16 cellular contexts compared by ENCODE assay signal in genomic region chr11:19828382-19829108, GRCh38.
DNase-seq lines count a peak whose midpoint lies in the region; ATAC-seq and TF ChIP-seq lines count a peak whose summit lies in the region.
"Had no signal": no experiment of that assay in that cellular context is flagged by ENCODE, and none has a peak within 500 bp of the region (broad histone marks: within the 10 kb centered on the region; RNA-seq: fewer than 3 reads in every experiment).

No MANE protein-coding gene starts in this region.

- no peak overlapping the region for H4K5ac ChIP-seq in H9 (ENCODE audit: insufficient read length, low read depth, low read length)

- H3K9me3 ChIP-seq in Caco-2 (no peaks in the 10 kb centered on the region), H9 (ENCODE audit: control insufficient read depth, low read depth, low read length) (no peaks in the 10 kb centered on the region)
- H3K9me3 ChIP-seq: adrenal gland, prostate gland had no signal

- H3K4me3 Mint-ChIP-seq in Caco-2 (ENCODE audit: unreplicated experiment) (no peak overlapping the region), H9 (no peak overlapping the region)

- H2AFZ ChIP-seq in H9 (ENCODE audit: low read length): no peak overlapping the region

- intact Hi-C loops in Caco-2 (cut with micrococcal nuclease; ENCODE audit: unreplicated experiment): no loop called here

- H3K4me1 Mint-ChIP-seq in Caco-2 (ENCODE audit: low read depth, unreplicated experiment) (peaks cover 17% of the 10 kb centered on the region), H9 (peaks cover 62 to 67% of the 10 kb centered on the region in 2 experiments)
- H3K4me1 Mint-ChIP-seq: IgD-negative memory B cell had no signal

- H2BK20ac ChIP-seq in H9 (ENCODE audit: low read depth, low read length, poor library complexity, severe bottlenecking): no peak overlapping the region

- POLR2A ChIA-PET in Caco-2 (lab: Charles Lee): no interaction called here

- no peak overlapping the region for H2BK5ac ChIP-seq in H9 (ENCODE audit: insufficient read length, low read length)

- CTCF ChIA-PET in Caco-2 (lab: Charles Lee): no interaction called here

- no peak for TF ChIP-seq CTCF in Caco-2 (IDR thresholded peaks at IDR 0.05; ENCODE audit: insufficient read depth in 1 of 2, low read depth in 1 of 2, low read length in 1 of 2, severe bottlenecking in 1 of 2, unreplicated experiment in 1 of 2)
- no peak for TF ChIP-seq CTCF in H9 (conservative IDR thresholded peaks at IDR 0.05)

- H2BK12ac ChIP-seq in H9 (ENCODE audit: insufficient read length, low read depth, low read length): no peak overlapping the region

- ATAC-seq in activated naive CD4-positive, alpha-beta T cell treated with anti-CD3 and anti-CD28 coated beads, Interleukin-2, amount 50 U/mL, for 72 hours: no peak
- no peak for ATAC-seq in HG03460 (IDR thresholded peaks at IDR 0.05; ENCODE audit: unreplicated experiment)

- H3K9me3 Mint-ChIP-seq in Caco-2 (ENCODE audit: unreplicated experiment): no peaks in the 10 kb centered on the region
- peaks cover 0 to 2% of the 10 kb centered on the region in 2 experiments; a peak in 2 of 5 replicates for H3K9me3 Mint-ChIP-seq in H9
- peaks cover 0 to 3% of the 10 kb centered on the region in 2 donors for H3K9me3 Mint-ChIP-seq in activated naive CD4-positive, alpha-beta T cell treated with anti-CD3 and anti-CD28 coated beads, Interleukin-2, amount 50 U/mL, for 72 hours

- DNase-seq in Caco-2: no peak
- DNase-seq in H9: no peak
- no peak for DNase-seq in activated naive CD4-positive, alpha-beta T cell treated with anti-CD3 and anti-CD28 coated beads, Interleukin-2, amount 50 U/mL, for 72 hours (ENCODE audit: low spot score in 2 of 2)
- peak; percentile 73 for DNase-seq in left kidney (ENCODE audit: low read depth, low spot score)
- no peak for DNase-seq in stimulated activated CD4-positive, alpha-beta T cell treated with anti-CD3 and anti-CD28 coated beads, Interleukin-2, amount 100 ng/mL, for 48 hours
- DNase-seq in HuH-7.5 (ENCODE audit: low spot score): no peak
- DNase-seq in NOMO-1 treated with dmso at 0.1 percent for 144 hours (lab: John Stamatoyannopoulos, UW; ENCODE audit: unreplicated experiment): no peak
- DNase-seq: DMS79, head of caudate nucleus, left cardiac atrium, NCI-H1105 treated with DMSO at 0.1 percent for 48 hours, OCI-M1 had no signal

- no peak overlapping the region for H3K27ac ChIP-seq in H9 (ENCODE audit: insufficient read length, low read depth, low read length)
- H3K27ac ChIP-seq: adrenal gland, prostate gland had no signal

- H3T11ph ChIP-seq in H9 (ENCODE audit: low read length): no peak overlapping the region

- H4K8ac ChIP-seq in H9 (replicated peaks; ENCODE audit: insufficient read length, low read depth, low read length): no peak overlapping the region

- BruUV-seq in Caco-2 (replicated peaks; lab: Mats Ljungman, UMichigan): no TSS peak

- no peaks in the 10 kb centered on the region for H3K27me3 ChIP-seq in Caco-2 (replicated peaks; ENCODE audit: control insufficient read depth, insufficient read depth, low read length)
- H3K27me3 ChIP-seq in H9 (ENCODE audit: insufficient read depth, low read length): no peaks in the 10 kb centered on the region
- H3K27me3 ChIP-seq: adrenal gland had no signal

- no peaks in the 10 kb centered on the region for H3K27me3 Mint-ChIP-seq in Caco-2 (ENCODE audit: insufficient read depth, unreplicated experiment)
- H3K27me3 Mint-ChIP-seq in H9 (ENCODE audit: low read depth): no peaks in the 10 kb centered on the region; the same call in 1 of the 2 replicates
- H3K27me3 Mint-ChIP-seq: IgD-negative memory B cell had no signal

- H2BK15ac ChIP-seq in H9 (ENCODE audit: low read depth, low read length): no peak overlapping the region

- no peaks in the 10 kb centered on the region for H3K36me3 ChIP-seq in Caco-2 (ENCODE audit: control insufficient read depth, insufficient read depth, low read length)
- H3K36me3 ChIP-seq: adrenal gland, prostate gland had no signal

- H3K36me3 Mint-ChIP-seq in Caco-2 (ENCODE audit: insufficient read depth, unreplicated experiment): no peaks in the 10 kb centered on the region
- H3K36me3 Mint-ChIP-seq in H9 (ENCODE audit: insufficient read depth in 1 of 3, low read depth in 3 of 3): peaks cover 14 to 25% (median 18%) of the 10 kb centered on the region in 3 experiments; a peak in 6 of 7 replicates
- H3K36me3 Mint-ChIP-seq in activated naive CD4-positive, alpha-beta T cell treated with anti-CD3 and anti-CD28 coated beads, Interleukin-2, amount 50 U/mL, for 72 hours: no peaks in the 10 kb centered on the region

- no peak overlapping the region for H3K23ac ChIP-seq in H9 (ENCODE audit: insufficient read length, low read depth, low read length)

- H3K4ac ChIP-seq in H9 (ENCODE audit: low read depth, low read length): no peak overlapping the region

- WGBS in H9 (ENCODE audit: extremely low coverage, insufficient read length, low lambda C conversion rate): no CpG with 5 or more reads among the region's 12 CpGs

- H3K23me2 ChIP-seq in H9 (ENCODE audit: insufficient read length, low read depth, low read length, poor library complexity, severe bottlenecking): no peaks in the 10 kb centered on the region

- H4K20me1 ChIP-seq in H9 (ENCODE audit: control insufficient read depth, insufficient read depth, insufficient read length): no peaks in the 10 kb centered on the region

- no peak overlapping the region for H3K18ac ChIP-seq in H9 (ENCODE audit: insufficient read length, low read depth, low read length)

- H3K79me2 ChIP-seq in H9 (ENCODE audit: insufficient read depth, low read length): peaks cover 2% of the 10 kb centered on the region; the same call in 1 of the 2 replicates

- H3K79me1 ChIP-seq in H9 (ENCODE audit: insufficient read depth, low read depth, low read length, poor library complexity, severe bottlenecking): peaks cover 3% of the 10 kb centered on the region

- no peak overlapping the region for H3K4me3 ChIP-seq in Caco-2 (ENCODE audit: low read depth, low read length)
- H3K4me3 ChIP-seq: adrenal gland, prostate gland had no signal

- H3K27ac Mint-ChIP-seq in Caco-2 (ENCODE audit: unreplicated experiment) (peak overlapping the region; percentile 15), H9 (peak overlapping the region; percentile 67 to 81 (median 73))
- H3K27ac Mint-ChIP-seq in activated naive CD4-positive, alpha-beta T cell treated with anti-CD3 and anti-CD28 coated beads, Interleukin-2, amount 50 U/mL, for 72 hours: peak overlapping the region; percentile 33 to 34

- H4K91ac ChIP-seq in H9 (ENCODE audit: insufficient read length, low read depth, low read length): no peak overlapping the region

- H3K4me2 ChIP-seq in H9 (ENCODE audit: insufficient read depth, insufficient read length, low read length): no peak overlapping the region

- H3K4me1 ChIP-seq in Caco-2: peaks cover 29% of the 10 kb centered on the region
- H3K4me1 ChIP-seq in H9 (ENCODE audit: insufficient read depth, low read length): peaks cover 15% of the 10 kb centered on the region
- H3K4me1 ChIP-seq: adrenal gland had no signal

- H3K9ac ChIP-seq in H9 (ENCODE audit: extremely low read depth, insufficient read length, low read length): no peak overlapping the region

- no peak overlapping the region for H3K56ac ChIP-seq in H9 (ENCODE audit: insufficient read length, low read depth, low read length)

- no peak overlapping the region for H2AK5ac ChIP-seq in H9 (ENCODE audit: insufficient read length, low read length)

- H2BK120ac ChIP-seq in H9 (ENCODE audit: low read depth, low read length, poor library complexity, severe bottlenecking): no peak overlapping the region

- no peak overlapping the region for H3K14ac ChIP-seq in H9 (ENCODE audit: insufficient read depth, low read length)

Comparison
In these comparisons a context has a peak if more than half of its experiments do, and no peak if none do; other contexts are left out.
1. H3K27ac Mint-ChIP-seq: peak in every context shown above with its lines; median percentile 73 in H9; 34 in activated naive CD4-positive, alpha-beta T cell treated with anti-CD3 and anti-CD28 coated beads, Interleukin-2, amount 50 U/mL, for 72 hours; 15 in Caco-2.